1 cellular context compared by ENCODE assay signal in the genomic region with DNA sequence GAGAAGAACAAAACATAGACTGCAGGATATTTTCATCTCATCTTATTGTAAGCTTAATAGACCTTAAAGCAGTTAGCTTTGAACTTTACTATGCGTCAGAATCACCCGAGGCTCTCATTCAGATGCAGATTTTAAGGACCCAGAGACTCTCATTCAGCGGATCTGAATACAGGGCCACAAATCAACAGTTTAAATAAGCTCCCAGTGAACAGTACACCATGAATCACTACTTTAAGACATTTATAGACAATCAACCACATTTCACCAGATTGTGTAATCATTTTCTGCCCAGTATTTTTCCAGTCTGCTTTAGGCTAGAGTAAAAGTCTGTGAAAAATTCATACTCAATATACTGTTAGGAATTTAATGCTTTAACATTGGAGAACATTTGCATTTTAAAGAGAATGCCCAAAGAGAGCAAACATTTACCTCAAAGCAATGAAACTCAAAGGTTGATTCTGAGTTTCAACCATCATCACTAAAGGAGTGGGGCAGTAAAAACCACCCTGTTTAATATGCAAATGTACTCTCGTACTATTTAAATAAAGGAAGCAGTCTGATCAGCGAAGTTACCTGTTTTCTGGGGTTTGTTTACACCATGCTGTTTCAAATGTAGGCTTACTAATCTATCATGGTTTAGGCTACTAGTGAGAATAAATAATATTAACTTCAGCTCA.
TF ChIP-seq lines count a peak whose summit lies in the region.

No MANE protein-coding gene starts in this region.

TF ChIP-seq in H1, 55 proteins besides CTCF, POLR2A, EP300 and RAD21:
- TF ChIP-seq HDAC2 (IDR thresholded peaks at IDR 0.05; ENCODE audit: borderline replicate concordance in 1 of 2, low read depth in 2 of 2, low read length in 2 of 2), result 0 out of 4 replicates have a peak, but pooled peaks of 1 of the 2 experiments have one; percentile 53
- TF ChIP-seq TAF7 (optimal IDR thresholded peaks at IDR 0.05; ENCODE audit: borderline replicate concordance, low read depth, low read length), result no peak
- TF ChIP-seq EZH2 (IDR thresholded peaks at IDR 0.05; ENCODE audit: low read depth, low read length, severe bottlenecking), result no peak
- TF ChIP-seq, protein P1, sequence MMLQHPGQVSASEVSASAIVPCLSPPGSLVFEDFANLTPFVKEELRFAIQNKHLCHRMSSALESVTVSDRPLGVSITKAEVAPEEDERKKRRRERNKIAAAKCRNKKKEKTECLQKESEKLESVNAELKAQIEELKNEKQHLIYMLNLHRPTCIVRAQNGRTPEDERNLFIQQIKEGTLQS (IDR thresholded peaks at IDR 0.05; ENCODE audit: insufficient read depth, low read depth, low read length), result no peak
- peak; percentile 27; the same call in 1 of the 2 replicates for TF ChIP-seq POU5F1 (IDR thresholded peaks at IDR 0.05; ENCODE audit: low read depth, low read length)
- TF ChIP-seq ZNF274 (IDR thresholded peaks at IDR 0.05; ENCODE audit: borderline replicate concordance, extremely low read depth, low read length), result no peak
- no peak for TF ChIP-seq TBP (IDR thresholded peaks at IDR 0.05; ENCODE audit: low read depth, low read length)
- no peak for TF ChIP-seq CTBP2 (IDR thresholded peaks at IDR 0.05; ENCODE audit: borderline replicate concordance, insufficient read depth, insufficient read length, low read length)
- no peak for TF ChIP-seq YY1 (IDR thresholded peaks at IDR 0.05; ENCODE audit: low read depth, low read length)
- TF ChIP-seq RXRA (IDR thresholded peaks at IDR 0.05; ENCODE audit: insufficient read depth, low read depth, low read length), result no peak
- TF ChIP-seq TEAD4 (IDR thresholded peaks at IDR 0.05; ENCODE audit: low read depth, low read length), result no peak
- TF ChIP-seq, protein P2, sequence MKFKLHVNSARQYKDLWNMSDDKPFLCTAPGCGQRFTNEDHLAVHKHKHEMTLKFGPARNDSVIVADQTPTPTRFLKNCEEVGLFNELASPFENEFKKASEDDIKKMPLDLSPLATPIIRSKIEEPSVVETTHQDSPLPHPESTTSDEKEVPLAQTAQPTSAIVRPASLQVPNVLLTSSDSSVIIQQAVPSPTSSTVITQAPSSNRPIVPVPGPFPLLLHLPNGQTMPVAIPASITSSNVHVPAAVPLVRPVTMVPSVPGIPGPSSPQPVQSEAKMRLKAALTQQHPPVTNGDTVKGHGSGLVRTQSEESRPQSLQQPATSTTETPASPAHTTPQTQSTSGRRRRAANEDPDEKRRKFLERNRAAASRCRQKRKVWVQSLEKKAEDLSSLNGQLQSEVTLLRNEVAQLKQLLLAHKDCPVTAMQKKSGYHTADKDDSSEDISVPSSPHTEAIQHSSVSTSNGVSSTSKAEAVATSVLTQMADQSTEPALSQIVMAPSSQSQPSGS (IDR thresholded peaks at IDR 0.05; ENCODE audit: low read length), result no peak
- TF ChIP-seq GABPA (IDR thresholded peaks at IDR 0.05; ENCODE audit: borderline replicate concordance, insufficient read depth, low read length), result no peak
